ENCODE assay signal across 1 cellular context in the genomic region with DNA sequence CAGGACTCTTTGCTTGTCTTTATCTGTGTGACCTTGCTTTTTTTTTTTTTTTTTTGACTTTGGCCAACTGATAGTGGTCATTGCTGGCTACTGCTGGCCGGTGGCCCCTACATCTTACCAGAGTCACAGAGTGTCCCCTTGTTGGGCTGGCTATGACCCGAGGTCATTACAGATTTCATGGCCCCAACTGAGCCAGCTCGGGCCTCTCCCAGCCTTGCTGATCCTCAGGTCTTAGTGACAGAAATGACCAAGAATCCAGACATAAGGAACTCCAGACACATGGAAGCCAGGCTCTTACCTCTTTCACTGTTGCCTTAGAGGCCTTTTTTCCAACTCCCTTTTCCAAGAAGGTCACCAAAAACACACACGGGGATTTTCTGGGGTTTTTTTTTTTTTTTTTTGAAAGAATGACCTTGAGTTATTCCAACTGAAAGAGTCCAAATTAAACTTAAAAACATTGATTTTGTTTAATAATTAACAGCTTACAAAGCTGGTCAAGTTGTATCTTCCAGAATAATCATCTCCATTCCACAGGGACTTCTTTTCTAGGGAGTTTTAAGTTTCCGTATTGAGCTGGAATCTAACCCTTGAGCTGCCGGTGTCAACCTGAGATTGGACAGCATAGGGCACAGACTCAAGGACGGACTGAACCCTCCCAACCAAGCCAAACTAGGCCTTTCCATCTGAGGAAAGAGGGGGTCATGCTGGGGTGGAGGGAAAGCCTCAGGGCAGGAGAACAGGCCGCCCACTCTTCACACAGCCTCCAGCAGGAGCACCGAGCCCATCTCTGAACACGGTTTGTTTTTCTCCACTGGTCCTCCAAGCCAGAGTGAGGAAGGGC.
TF ChIP-seq lines count a peak whose summit lies in the region.

No MANE protein-coding gene starts in this region.

TF ChIP-seq in K562, 482 proteins besides CTCF, POLR2A, EP300 and RAD21:
- TF ChIP-seq TOE1 (IDR thresholded peaks at IDR 0.05; ENCODE audit: borderline replicate concordance) (no peak), TOE1 (CRISPR knock-in tag; IDR thresholded peaks at IDR 0.05; ENCODE audit: borderline replicate concordance, low read depth) (no peak), ZNF12 (CRISPR knock-in tag; IDR thresholded peaks at IDR 0.05) (no peak), PHB2 (IDR thresholded peaks at IDR 0.05; ENCODE audit: low read depth) (no peak), SREBF2 (CRISPR knock-in tag; IDR thresholded peaks at IDR 0.05) (no peak), ZNF384 (IDR thresholded peaks at IDR 0.05; ENCODE audit: low read depth, low read length) (peak; percentile 74), NKRF (IDR thresholded peaks at IDR 0.05; ENCODE audit: borderline replicate concordance) (no peak)
